Comparison of ENCODE assay signal across 8 cellular contexts in genomic region chr13:21458457-21458815, GRCh38. TPM values are rescaled to one million over a fixed set of nuclear protein-coding genes. Genes with fewer than 3 reads are reported as not detected.
DNase-seq lines count a peak whose midpoint lies in the region; ATAC-seq, FAIRE-seq and TF ChIP-seq lines count a peak whose summit lies in the region.

No MANE protein-coding gene starts in this region.

- H3K4me3 Mint-ChIP-seq in activated CD8-positive, alpha-beta T cell treated with anti-CD3 and anti-CD28 coated beads for 36 hours, result peak overlapping the region; percentile 96
- peak overlapping the region; percentile 96 for H3K4me3 Mint-ChIP-seq in endodermal cell
- peak overlapping the region; percentile 90 to 95 (median 92) for H3K4me3 Mint-ChIP-seq in naive thymus-derived CD8-positive, alpha-beta T cell

- H3K27ac ChIP-seq in endodermal cell (ENCODE audit: low read depth, low read length), result peak overlapping the region; percentile 83
- peak overlapping the region; percentile 96 for H3K27ac ChIP-seq in testis

- H3K27me3 ChIP-seq in endodermal cell (ENCODE audit: control insufficient read depth, insufficient read depth, low read length, poor library complexity, severe bottlenecking) (no peaks in the 10 kb centered on the region), testis (no peaks in the 10 kb centered on the region)

- ATAC-seq in HG02588 (IDR thresholded peaks at IDR 0.05; ENCODE audit: unreplicated experiment), result peak; percentile 23
- peak; percentile 37 for ATAC-seq in activated CD8-positive, alpha-beta T cell treated with anti-CD3 and anti-CD28 coated beads for 36 hours
- peak; percentile 31 to 33 for ATAC-seq in naive thymus-derived CD8-positive, alpha-beta T cell

- intact Hi-C loops in activated CD8-positive, alpha-beta T cell treated with anti-CD3 and anti-CD28 coated beads for 36 hours (cut with micrococcal nuclease), result loop anchor here (5.0 kb wide), 2 partner anchors 61 to 161 kb away; no protein-coding TSS in a partner anchor
- intact Hi-C loops in testis (cut with DNase I; ENCODE audit: low total_unique reads), result no loop called here

- H3K27me3 Mint-ChIP-seq in activated CD8-positive, alpha-beta T cell treated with anti-CD3 and anti-CD28 coated beads for 36 hours, result no peaks in the 10 kb centered on the region
- no peaks in the 10 kb centered on the region for H3K27me3 Mint-ChIP-seq in endodermal cell (ENCODE audit: insufficient read depth)
- no peaks in the 10 kb centered on the region for H3K27me3 Mint-ChIP-seq in naive thymus-derived CD8-positive, alpha-beta T cell

- H3K4me1 ChIP-seq in endodermal cell (ENCODE audit: control insufficient read depth, insufficient read depth, low read length) (no peaks in the 10 kb centered on the region), testis (peaks cover 5% of the 10 kb centered on the region)

- 0 to 1% methylated on average over 2 to 16 of the region's 16 CpGs for WGBS in endodermal cell (ENCODE audit: insufficient coverage in 1 of 2, insufficient read length in 1 of 2), 2 experiments
- 0% methylated on average over 16 of the region's 16 CpGs for WGBS in testis, 2 donors

- H3K9ac ChIP-seq in endodermal cell (ENCODE audit: extremely low read depth, low read length, poor library complexity, severe bottlenecking), result peak overlapping the region; percentile 91

- H3K36me3 Mint-ChIP-seq in activated CD8-positive, alpha-beta T cell treated with anti-CD3 and anti-CD28 coated beads for 36 hours (ENCODE audit: low read depth), result peaks cover 13% of the 10 kb centered on the region
- peaks cover 16% of the 10 kb centered on the region for H3K36me3 Mint-ChIP-seq in endodermal cell (ENCODE audit: low read depth)
- peaks cover 5 to 8% (median 7%) of the 10 kb centered on the region in 3 donors for H3K36me3 Mint-ChIP-seq in naive thymus-derived CD8-positive, alpha-beta T cell

- POLR2A ChIA-PET in activated CD8-positive, alpha-beta T cell treated with anti-CD3 and anti-CD28 coated beads for 36 hours (lab: Charles Lee), result interaction anchor here (0.6 to 3.1 kb wide), 11 partner anchors 9 to 282 kb away, joined by 3 to 15 read pairs (median 4); partner anchors contain the start of genes MRPL57 and SKA3
- POLR2A ChIA-PET in naive thymus-derived CD8-positive, alpha-beta T cell (lab: Charles Lee), result interaction anchor here (0.9 to 2.4 kb wide), 10 partner anchors 18 to 282 kb away, joined by 3 to 14 read pairs (median 4); partner anchors contain the start of genes MICU2, MRPL57 and SKA3

- TF ChIP-seq CTCF in GM13976 (IDR thresholded peaks at IDR 0.05; ENCODE audit: borderline replicate concordance, control extremely low read depth, extremely low read depth, insufficient read depth, missing control alignments) (no peak), endodermal cell (conservative IDR thresholded peaks at IDR 0.05) (no peak), testis (IDR thresholded peaks at IDR 0.05) (no peak), D721Med (IDR thresholded peaks at IDR 0.05; ENCODE audit: insufficient read depth, missing control alignments) (no peak)
- no peak for TF ChIP-seq CTCF in activated CD8-positive, alpha-beta T cell treated with anti-CD3 and anti-CD28 coated beads for 36 hours (IDR thresholded peaks at IDR 0.05)

- DNase-seq in GM13976 (ENCODE audit: low spot score) (peak; percentile 67), NCI-H2029 (lab: John Stamatoyannopoulos, UW) (peak; percentile 6), endodermal cell (peak; percentile 87), testis (peak; percentile 67), D721Med (ENCODE audit: insufficient read length, low spot score) (no peak)
- peak; percentile 78 for DNase-seq in activated CD8-positive, alpha-beta T cell treated with anti-CD3 and anti-CD28 coated beads for 36 hours
- DNase-seq in naive thymus-derived CD8-positive, alpha-beta T cell, result peak in 9 of 10 donors; percentile 27 to 74 (median 39)

- H3K9me3 ChIP-seq in endodermal cell (ENCODE audit: control insufficient read depth, low read length) (peaks cover 6% of the 10 kb centered on the region), testis (no peaks in the 10 kb centered on the region)

- CTCF ChIA-PET in activated CD8-positive, alpha-beta T cell treated with anti-CD3 and anti-CD28 coated beads for 36 hours (lab: Charles Lee), result interaction anchor here (0.8 to 3.7 kb wide), 4 partner anchors 8 to 1602 kb away, joined by 3 to 19 read pairs (median 10); no protein-coding TSS in a partner anchor

- FAIRE-seq in D721Med (lab: Jason Lieb, UNC), result no peak

- in situ Hi-C loops in GM13976 (cut with MboI; ENCODE audit: low sequenced_read_pairs, unreplicated experiment), result no loop called here

- H3K9me3 Mint-ChIP-seq in activated CD8-positive, alpha-beta T cell treated with anti-CD3 and anti-CD28 coated beads for 36 hours, result peaks cover 4% of the 10 kb centered on the region
- H3K9me3 Mint-ChIP-seq in endodermal cell, result peaks cover 14% of the 10 kb centered on the region
- peaks cover 0 to under 1% (median 0%) of the 10 kb centered on the region in 9 donors for H3K9me3 Mint-ChIP-seq in naive thymus-derived CD8-positive, alpha-beta T cell

- H3K36me3 ChIP-seq in endodermal cell (ENCODE audit: control insufficient read depth, insufficient read depth, low read length) (no peaks in the 10 kb centered on the region), testis (ENCODE audit: low read depth, missing control alignments) (no peaks in the 10 kb centered on the region)

- peak overlapping the region; percentile 94 for H3K27ac Mint-ChIP-seq in activated CD8-positive, alpha-beta T cell treated with anti-CD3 and anti-CD28 coated beads for 36 hours
- peak overlapping the region; percentile 96 for H3K27ac Mint-ChIP-seq in endodermal cell
- H3K27ac Mint-ChIP-seq in naive thymus-derived CD8-positive, alpha-beta T cell, result peak overlapping the region; percentile 85 to 96 (median 92)

- H3K4me1 Mint-ChIP-seq in activated CD8-positive, alpha-beta T cell treated with anti-CD3 and anti-CD28 coated beads for 36 hours (ENCODE audit: low read depth), result peaks cover 27% of the 10 kb centered on the region
- peaks cover 14% of the 10 kb centered on the region for H3K4me1 Mint-ChIP-seq in endodermal cell
- peaks cover 13 to 47% (median 44%) of the 10 kb centered on the region in 4 donors for H3K4me1 Mint-ChIP-seq in naive thymus-derived CD8-positive, alpha-beta T cell

- TF ChIP-seq POLR2A in testis (IDR thresholded peaks at IDR 0.05), result no peak

- peak overlapping the region; percentile 98 for H3K4me3 ChIP-seq in endodermal cell (ENCODE audit: low read length)
- peak overlapping the region; percentile 100 for H3K4me3 ChIP-seq in testis

RNA-seq across cellular contexts. Expression of gene ZDHHC20, which starts 0.7 kb away (rescaled TPM):
- total RNA-seq in activated CD8-positive, alpha-beta T cell treated with anti-CD3 and anti-CD28 coated beads for 36 hours, result 10 to 100 TPM; 46.1 to 50.9 TPM
- 10 to 100 TPM; 85.2 to 94.1 TPM for total RNA-seq in endodermal cell
- 59.2 TPM for polyA plus RNA-seq in endodermal cell (2013, experiment 1 of 2)
- polyA plus RNA-seq in endodermal cell (2013, experiment 2 of 2), result 61.1 TPM
- 10 to 100 TPM; 79.3 to 81.7 TPM for total RNA-seq in naive thymus-derived CD8-positive, alpha-beta T cell
- 10 to 100 TPM; 25.8 to 52.5 (median 36.6) TPM for polyA plus RNA-seq in naive thymus-derived CD8-positive, alpha-beta T cell
- 10 to 100 TPM; 52.4 to 76.2 TPM for total RNA-seq in testis
- polyA plus RNA-seq in testis (ENCODE audit: insufficient read depth, low read depth, low replicate concordance), result 75.8 TPM
